In the genomic region with DNA sequence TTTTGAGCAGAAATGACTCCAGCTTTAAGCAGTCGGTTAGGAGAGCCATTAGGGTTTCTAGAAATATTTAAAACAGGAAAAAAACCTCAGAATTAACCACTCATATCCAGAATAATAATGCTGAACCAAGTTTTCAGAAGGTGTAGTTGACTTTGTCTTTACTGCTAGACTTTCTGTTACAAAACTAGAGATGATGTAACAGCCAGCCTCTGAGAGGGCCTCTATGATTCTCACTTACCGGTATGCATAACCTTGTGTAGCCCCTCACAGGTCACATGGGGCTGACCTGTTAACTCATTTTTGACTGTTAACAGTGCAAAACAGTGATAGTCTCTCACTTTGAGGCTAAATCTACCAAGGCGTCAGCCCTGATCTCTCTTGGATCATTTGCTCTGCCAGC, we compare ENCODE assay signal across 1 cellular context.
TF ChIP-seq lines count a peak whose summit lies in the region.

No MANE protein-coding gene starts in this region.

TF ChIP-seq in GM12878, 131 proteins besides CTCF, POLR2A, EP300 and RAD21 (continued from another document):
- TF ChIP-seq POLR2AphosphoS5 (IDR thresholded peaks at IDR 0.05; ENCODE audit: low read length) (no peak), SUPT20H (IDR thresholded peaks at IDR 0.05; ENCODE audit: borderline replicate concordance, control insufficient read depth, low read depth, low read length) (no peak), CREM (IDR thresholded peaks at IDR 0.05; ENCODE audit: low read depth) (peak; percentile 58), CEBPB (IDR thresholded peaks at IDR 0.05; ENCODE audit: borderline replicate concordance in 1 of 2, low read depth in 2 of 2, low read length in 2 of 2) (no peak), NFIC (IDR thresholded peaks at IDR 0.05; ENCODE audit: low read depth, low read length) (peak; percentile 62; the same call in 1 of the 2 replicates), NR2C1 (IDR thresholded peaks at IDR 0.05) (no peak), ZZZ3 (IDR thresholded peaks at IDR 0.05; ENCODE audit: control insufficient read depth, insufficient read length, low read depth) (no peak), NR2F1 (conservative IDR thresholded peaks at IDR 0.05) (peak; percentile 80), NFXL1 (IDR thresholded peaks at IDR 0.05; ENCODE audit: borderline replicate concordance) (no peak), MXI1 (IDR thresholded peaks at IDR 0.05; ENCODE audit: low read depth, low read length) (no peak), KDM1A (IDR thresholded peaks at IDR 0.05; ENCODE audit: borderline replicate concordance) (no peak), JUNB (IDR thresholded peaks at IDR 0.05) (peak; percentile 73), MEF2A (IDR thresholded peaks at IDR 0.05; ENCODE audit: insufficient read depth, low read depth, low read length) (no peak)
- TF ChIP-seq, protein P1, sequence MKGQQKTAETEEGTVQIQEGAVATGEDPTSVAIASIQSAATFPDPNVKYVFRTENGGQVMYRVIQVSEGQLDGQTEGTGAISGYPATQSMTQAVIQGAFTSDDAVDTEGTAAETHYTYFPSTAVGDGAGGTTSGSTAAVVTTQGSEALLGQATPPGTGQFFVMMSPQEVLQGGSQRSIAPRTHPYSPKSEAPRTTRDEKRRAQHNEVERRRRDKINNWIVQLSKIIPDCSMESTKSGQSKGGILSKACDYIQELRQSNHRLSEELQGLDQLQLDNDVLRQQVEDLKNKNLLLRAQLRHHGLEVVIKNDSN (IDR thresholded peaks at IDR 0.05; ENCODE audit: borderline replicate concordance, extremely low read length, insufficient read depth, low read depth, low read length): peak; percentile 19
- TF ChIP-seq, protein P2, sequence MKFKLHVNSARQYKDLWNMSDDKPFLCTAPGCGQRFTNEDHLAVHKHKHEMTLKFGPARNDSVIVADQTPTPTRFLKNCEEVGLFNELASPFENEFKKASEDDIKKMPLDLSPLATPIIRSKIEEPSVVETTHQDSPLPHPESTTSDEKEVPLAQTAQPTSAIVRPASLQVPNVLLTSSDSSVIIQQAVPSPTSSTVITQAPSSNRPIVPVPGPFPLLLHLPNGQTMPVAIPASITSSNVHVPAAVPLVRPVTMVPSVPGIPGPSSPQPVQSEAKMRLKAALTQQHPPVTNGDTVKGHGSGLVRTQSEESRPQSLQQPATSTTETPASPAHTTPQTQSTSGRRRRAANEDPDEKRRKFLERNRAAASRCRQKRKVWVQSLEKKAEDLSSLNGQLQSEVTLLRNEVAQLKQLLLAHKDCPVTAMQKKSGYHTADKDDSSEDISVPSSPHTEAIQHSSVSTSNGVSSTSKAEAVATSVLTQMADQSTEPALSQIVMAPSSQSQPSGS (IDR thresholded peaks at IDR 0.05; ENCODE audit: low read length): peak; percentile 23; the same call in 1 of the 2 replicates
- TF ChIP-seq, protein P3, sequence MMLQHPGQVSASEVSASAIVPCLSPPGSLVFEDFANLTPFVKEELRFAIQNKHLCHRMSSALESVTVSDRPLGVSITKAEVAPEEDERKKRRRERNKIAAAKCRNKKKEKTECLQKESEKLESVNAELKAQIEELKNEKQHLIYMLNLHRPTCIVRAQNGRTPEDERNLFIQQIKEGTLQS (IDR thresholded peaks at IDR 0.05; ENCODE audit: borderline replicate concordance, extremely low read depth, low read depth, low read length): 0 out of 2 replicates have a peak, but pooled peaks have one; percentile 16
